Comparison of ENCODE assay signal across 8 cellular contexts in the genomic region with DNA sequence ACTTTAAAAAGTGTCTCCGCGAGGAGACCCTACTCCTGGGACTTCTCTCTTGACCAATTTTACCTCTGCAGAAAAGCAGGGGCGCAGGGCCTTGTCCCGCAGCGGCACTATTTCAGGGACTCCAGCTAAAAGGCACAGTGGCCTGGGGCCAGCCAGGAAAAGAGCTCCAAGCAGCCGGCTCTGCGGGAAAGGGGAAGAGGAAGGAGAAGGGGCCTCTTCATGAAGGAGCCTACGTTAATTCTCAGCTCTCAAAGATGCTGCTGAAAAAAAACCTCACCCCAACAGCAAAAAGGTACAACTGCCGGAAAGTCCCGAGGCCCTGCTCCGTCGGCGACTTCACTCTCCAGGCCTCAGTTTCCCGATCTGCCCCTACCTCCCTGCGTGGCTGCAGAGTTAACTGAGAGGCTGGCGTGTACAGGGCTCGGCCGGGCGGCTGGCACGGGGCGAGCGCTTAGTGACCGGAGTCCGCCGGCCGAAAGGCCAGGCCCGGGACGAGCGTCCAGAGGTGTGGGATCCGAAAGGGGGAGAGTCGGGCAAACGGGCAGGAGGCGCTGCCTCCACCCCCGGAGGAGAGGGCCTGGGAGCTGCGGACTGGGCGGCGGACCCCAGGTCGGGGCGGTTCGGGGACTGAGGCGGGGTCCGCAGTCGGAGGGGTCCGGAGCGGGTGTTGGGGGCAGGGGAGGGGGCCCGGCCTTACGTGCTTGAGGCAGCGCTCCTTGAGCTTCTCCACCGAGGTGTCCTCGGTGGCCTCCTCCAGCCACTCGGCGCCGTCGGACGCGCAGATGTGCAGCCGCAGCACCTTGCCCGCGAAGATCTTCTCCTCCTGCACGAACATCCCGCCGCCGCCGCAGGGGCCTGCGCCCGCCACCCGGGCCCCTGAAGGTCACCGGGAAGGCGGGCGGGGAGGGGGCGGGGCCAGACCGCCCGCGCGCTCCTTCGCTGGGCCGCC. TPM values are rescaled to one million over a fixed set of nuclear protein-coding genes. Genes with fewer than 3 reads are reported as not detected.
DNase-seq lines count a peak whose midpoint lies in the region; ATAC-seq and TF ChIP-seq lines count a peak whose summit lies in the region.

No MANE protein-coding gene starts in this region.

- POLR2A ChIA-PET in naive thymus-derived CD4-positive, alpha-beta T cell (lab: Charles Lee), result interaction anchor here (0.6 to 2.3 kb wide), 6 partner anchors 53 to 284 kb away, joined by 3 to 7 read pairs (median 4); a partner anchor contains a TSS

- no peak for TF ChIP-seq CTCF in epithelial cell of esophagus (IDR thresholded peaks at IDR 0.05; ENCODE audit: insufficient read depth, low read depth, low read length, missing control alignments)

- CTCF ChIA-PET in naive thymus-derived CD4-positive, alpha-beta T cell (lab: Charles Lee), result interaction anchor here (1.3 kb wide), 1 partner anchor 163 kb away, joined by 5 read pairs; no protein-coding TSS in a partner anchor

- peak overlapping the region; percentile 28 to 88 (median 79) for H3K27ac Mint-ChIP-seq in naive thymus-derived CD4-positive, alpha-beta T cell

- peak overlapping the region; percentile 83 for H3K4me3 ChIP-seq in epithelial cell of esophagus (ENCODE audit: low read length)
- H3K4me3 ChIP-seq in naive thymus-derived CD4-positive, alpha-beta T cell (ENCODE audit: low read length), result peak overlapping the region; percentile 65

- no peaks in the 10 kb centered on the region for H3K9me3 ChIP-seq in naive thymus-derived CD4-positive, alpha-beta T cell (ENCODE audit: control insufficient read depth in 2 of 3, low read length in 3 of 3)

- H3K27me3 Mint-ChIP-seq in naive thymus-derived CD4-positive, alpha-beta T cell, result peaks cover 0 to 15% (median 0%) of the 10 kb centered on the region in 5 donors

- peak overlapping the region; percentile 82 for H3K27ac ChIP-seq in naive thymus-derived CD4-positive, alpha-beta T cell (ENCODE audit: low read depth, low read length)

- peak; percentile 19 for DNase-seq in activated CD4-positive, alpha-beta T cell treated with anti-CD3 and anti-CD28 coated beads for 48 hours
- DNase-seq in activated CD4-positive, alpha-beta T cell treated with anti-CD3 and anti-CD28 coated beads for 1 hour, result no peak
- DNase-seq in SK-N-DZ (ENCODE audit: low spot score), result peak; percentile 31
- no peak for DNase-seq in epithelial cell of esophagus (ENCODE audit: low read depth)
- peak in 1 of 9 donors; percentile 16 for DNase-seq in naive thymus-derived CD4-positive, alpha-beta T cell
- no peak for DNase-seq in MV-4-11 (lab: John Stamatoyannopoulos, UW)
- no peak for DNase-seq in NCI-H1436 treated with DMSO at 0.1 percent for 48 hours (lab: John Stamatoyannopoulos, UW)

- H3K9me3 Mint-ChIP-seq in naive thymus-derived CD4-positive, alpha-beta T cell, result peaks cover 0 to 2% (median 0%) of the 10 kb centered on the region in 11 donors

- no peaks in the 10 kb centered on the region for H3K27me3 ChIP-seq in naive thymus-derived CD4-positive, alpha-beta T cell (ENCODE audit: control insufficient read depth in 2 of 2, insufficient read depth in 2 of 2, low read length in 2 of 2)

- H3K36me3 Mint-ChIP-seq in naive thymus-derived CD4-positive, alpha-beta T cell, result no peaks in the 10 kb centered on the region

- H3K4me3 Mint-ChIP-seq in naive thymus-derived CD4-positive, alpha-beta T cell, result peak overlapping the region; percentile 78 to 93 (median 87)

- H3K4me1 ChIP-seq in naive thymus-derived CD4-positive, alpha-beta T cell (ENCODE audit: control insufficient read depth in 2 of 2, insufficient read depth in 2 of 2, low read length in 2 of 2), result peaks cover 15 to 16% of the 10 kb centered on the region in 2 donors

- peak; percentile 18 for ATAC-seq in HG02981 (IDR thresholded peaks at IDR 0.05; ENCODE audit: unreplicated experiment)
- ATAC-seq in naive thymus-derived CD4-positive, alpha-beta T cell, result no peak

- intact Hi-C loops in naive thymus-derived CD4-positive, alpha-beta T cell (cut with micrococcal nuclease), result loop anchor here (1.0 to 10.0 kb wide), 12 partner anchors 53 to 1894 kb away; a partner anchor contains a TSS

- peaks cover 20 to 42% (median 31%) of the 10 kb centered on the region in 7 donors for H3K4me1 Mint-ChIP-seq in naive thymus-derived CD4-positive, alpha-beta T cell

- peaks cover 0 to 4% (median 0%) of the 10 kb centered on the region in 3 experiments for H3K36me3 ChIP-seq in naive thymus-derived CD4-positive, alpha-beta T cell (ENCODE audit: control insufficient read depth in 2 of 3, insufficient read depth in 3 of 3, low read length in 3 of 3)

RNA-seq across cellular contexts. Expression of a gene that starts 0.6 kb away (rescaled TPM):
- polyA plus RNA-seq in SK-N-DZ (2014; cell fraction: cytosol; rRNA removed), result 63.4 and 73.0 TPM in 2 replicates
- polyA plus RNA-seq in SK-N-DZ (2014; cell fraction: nucleus; rRNA removed), result 125 and 126 TPM in 2 replicates
- total RNA-seq in naive thymus-derived CD4-positive, alpha-beta T cell, result 10 to 100 TPM; 28.6 to 36.1 (median 32.2) TPM
- 10 to 100 TPM; 19.6 to 24.8 TPM for polyA plus RNA-seq in naive thymus-derived CD4-positive, alpha-beta T cell

RNA-seq across cellular contexts. Expression of a gene that starts 53.3 kb away (rescaled TPM):
- polyA plus RNA-seq in SK-N-DZ (2014; cell fraction: cytosol; rRNA removed), result 26.4 and 34.3 TPM in 2 replicates
- polyA plus RNA-seq in SK-N-DZ (2014; cell fraction: nucleus; rRNA removed), result 24.0 and 32.9 TPM in 2 replicates
- 10 to 100 TPM; 16.4 to 34.3 (median 23.6) TPM for total RNA-seq in naive thymus-derived CD4-positive, alpha-beta T cell
- polyA plus RNA-seq in naive thymus-derived CD4-positive, alpha-beta T cell, result 1 to 10 TPM in 1 of 2 donors, under 1 TPM in 1; 0.65 to 4.0 TPM

Comparison
In these comparisons a context has a peak if more than half of its experiments do, and no peak if none do; other contexts are left out.
1. DNase-seq: peak in activated CD4-positive, alpha-beta T cell treated with anti-CD3 and anti-CD28 coated beads for 48 hours (single experiment) and SK-N-DZ (single experiment); none in activated CD4-positive, alpha-beta T cell treated with anti-CD3 and anti-CD28 coated beads for 1 hour (single experiment), epithelial cell of esophagus (single experiment), MV-4-11 (single experiment) and NCI-H1436 treated with DMSO at 0.1 percent for 48 hours (single experiment).